In the genomic region with DNA sequence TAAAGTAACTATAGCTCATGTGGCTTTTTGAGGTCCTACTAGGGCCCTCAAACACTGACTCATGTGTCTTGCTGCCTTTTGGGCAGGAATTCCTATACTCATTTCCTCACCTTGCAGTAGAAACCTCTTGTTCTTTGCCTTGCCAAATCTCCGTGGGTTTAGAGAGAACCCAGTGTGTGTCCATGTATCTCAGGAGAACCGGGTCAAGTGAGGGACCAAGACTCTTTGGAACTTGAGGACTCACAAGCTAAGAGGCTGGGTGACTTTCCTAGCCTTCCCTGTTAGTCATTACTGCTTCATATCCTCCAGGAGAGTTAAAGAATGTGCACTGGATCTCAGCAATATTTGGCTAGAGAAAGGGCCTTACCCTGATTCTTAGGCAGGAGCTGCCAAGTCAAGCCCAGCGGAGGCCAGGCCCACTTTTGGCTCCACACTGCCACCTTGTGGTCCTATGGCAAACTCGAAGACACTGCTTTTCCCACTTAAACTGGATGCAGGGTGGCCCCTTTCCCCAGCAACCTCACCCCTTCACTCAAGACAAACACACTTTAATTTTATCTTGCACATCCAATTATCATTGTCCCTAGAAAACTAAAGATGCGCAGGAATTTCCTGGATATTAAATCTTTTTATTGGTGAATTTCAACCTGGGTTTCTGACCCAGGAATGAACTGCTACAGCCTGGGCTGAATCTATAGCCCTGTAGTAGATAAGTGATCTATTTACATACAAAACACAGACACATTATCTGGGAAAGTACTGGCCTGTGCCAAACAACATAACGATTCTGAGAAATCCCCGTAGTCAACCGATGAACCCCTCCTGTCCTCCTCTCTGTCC, we compare ENCODE assay signal across 1 cellular context.
A peak's percentile ranks its signal among the peaks of the same experiment; 100 is the strongest.
TF ChIP-seq lines count a peak whose summit lies in the region.

No MANE protein-coding gene starts in this region.

TF ChIP-seq in IMR-90, 13 proteins besides CTCF, POLR2A, EP300 and RAD21:
- TF ChIP-seq, protein P1, sequence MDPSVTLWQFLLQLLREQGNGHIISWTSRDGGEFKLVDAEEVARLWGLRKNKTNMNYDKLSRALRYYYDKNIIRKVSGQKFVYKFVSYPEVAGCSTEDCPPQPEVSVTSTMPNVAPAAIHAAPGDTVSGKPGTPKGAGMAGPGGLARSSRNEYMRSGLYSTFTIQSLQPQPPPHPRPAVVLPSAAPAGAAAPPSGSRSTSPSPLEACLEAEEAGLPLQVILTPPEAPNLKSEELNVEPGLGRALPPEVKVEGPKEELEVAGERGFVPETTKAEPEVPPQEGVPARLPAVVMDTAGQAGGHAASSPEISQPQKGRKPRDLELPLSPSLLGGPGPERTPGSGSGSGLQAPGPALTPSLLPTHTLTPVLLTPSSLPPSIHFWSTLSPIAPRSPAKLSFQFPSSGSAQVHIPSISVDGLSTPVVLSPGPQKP (IDR thresholded peaks at IDR 0.05; ENCODE audit: borderline replicate concordance, low read depth, low read length): no peak
- TF ChIP-seq SMC3 (IDR thresholded peaks at IDR 0.05; ENCODE audit: low read depth, low read length) (peak; percentile 94), FOS (IDR thresholded peaks at IDR 0.05; ENCODE audit: low read depth, low read length) (no peak)
